Comparison of ENCODE assay signal across 1 cellular context in the genomic region with DNA sequence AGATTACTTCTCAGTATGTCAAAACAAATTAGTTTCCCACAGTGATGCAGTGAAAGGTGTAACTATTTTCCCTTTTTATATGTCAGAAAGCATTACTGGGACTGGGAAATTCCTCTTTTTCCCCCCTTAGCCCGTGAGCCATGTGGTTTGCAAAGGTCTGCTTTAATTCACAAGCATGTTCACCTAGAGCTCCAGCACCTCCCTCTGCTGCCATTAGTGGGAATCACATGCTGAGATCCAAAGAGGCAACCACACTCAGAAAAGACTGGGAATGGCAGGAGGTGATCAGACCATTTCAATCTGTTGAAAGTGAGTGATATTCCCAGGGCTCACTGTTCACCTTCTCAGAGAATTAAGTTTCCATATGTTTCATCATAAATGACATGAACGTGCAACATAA.
TF ChIP-seq lines count a peak whose summit lies in the region.

No MANE protein-coding gene starts in this region.

TF ChIP-seq in liver, 16 proteins besides CTCF, POLR2A, EP300 and RAD21 (continued from another document):
- TF ChIP-seq, protein P1, sequence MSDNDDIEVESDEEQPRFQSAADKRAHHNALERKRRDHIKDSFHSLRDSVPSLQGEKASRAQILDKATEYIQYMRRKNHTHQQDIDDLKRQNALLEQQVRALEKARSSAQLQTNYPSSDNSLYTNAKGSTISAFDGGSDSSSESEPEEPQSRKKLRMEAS (IDR thresholded peaks at IDR 0.05), result no peak
- TF ChIP-seq, protein P2, sequence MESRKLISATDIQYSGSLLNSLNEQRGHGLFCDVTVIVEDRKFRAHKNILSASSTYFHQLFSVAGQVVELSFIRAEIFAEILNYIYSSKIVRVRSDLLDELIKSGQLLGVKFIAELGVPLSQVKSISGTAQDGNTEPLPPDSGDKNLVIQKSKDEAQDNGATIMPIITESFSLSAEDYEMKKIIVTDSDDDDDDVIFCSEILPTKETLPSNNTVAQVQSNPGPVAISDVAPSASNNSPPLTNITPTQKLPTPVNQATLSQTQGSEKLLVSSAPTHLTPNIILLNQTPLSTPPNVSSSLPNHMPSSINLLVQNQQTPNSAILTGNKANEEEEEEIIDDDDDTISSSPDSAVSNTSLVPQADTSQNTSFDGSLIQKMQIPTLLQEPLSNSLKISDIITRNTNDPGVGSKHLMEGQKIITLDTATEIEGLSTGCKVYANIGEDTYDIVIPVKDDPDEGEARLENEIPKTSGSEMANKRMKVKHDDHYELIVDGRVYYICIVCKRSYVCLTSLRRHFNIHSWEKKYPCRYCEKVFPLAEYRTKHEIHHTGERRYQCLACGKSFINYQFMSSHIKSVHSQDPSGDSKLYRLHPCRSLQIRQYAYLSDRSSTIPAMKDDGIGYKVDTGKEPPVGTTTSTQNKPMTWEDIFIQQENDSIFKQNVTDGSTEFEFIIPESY (IDR thresholded peaks at IDR 0.05), result no peak
